9 cellular contexts compared by ENCODE assay signal in the genomic region with DNA sequence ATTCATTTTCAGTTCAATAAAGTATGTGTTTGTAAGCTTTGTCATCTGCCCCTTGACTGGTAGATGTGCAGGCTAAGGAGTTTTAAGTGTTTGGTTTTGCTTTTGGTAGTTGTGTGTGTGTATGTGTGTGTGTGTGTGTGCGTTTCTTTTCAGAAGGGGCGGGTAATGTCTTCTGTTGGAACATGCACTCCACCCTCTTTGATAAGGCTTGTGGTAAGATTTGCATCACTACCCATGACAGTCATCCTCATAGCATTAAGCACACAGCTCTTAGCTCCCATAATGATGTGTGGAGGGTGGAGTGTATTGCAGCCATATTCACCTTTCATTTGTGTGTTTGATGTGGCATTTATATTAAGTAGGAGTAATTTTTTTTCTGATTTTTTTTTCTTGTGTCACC.
DNase-seq lines count a peak whose midpoint lies in the region; ATAC-seq and TF ChIP-seq lines count a peak whose summit lies in the region.
"Had no signal": no experiment of that assay in that cellular context is flagged by ENCODE, and none has a peak within 500 bp of the region (broad histone marks: within the 10 kb centered on the region; RNA-seq: fewer than 3 reads in every experiment).

No MANE protein-coding gene starts in this region.

- intact Hi-C loops in prostate gland (cut with DNase I), result no loop called here

- no peak overlapping the region for H3K27ac ChIP-seq in prostate gland
- H3K27ac ChIP-seq: A549 had no signal

- H3K4me3 ChIP-seq in prostate gland, result no peak overlapping the region
- H3K4me3 ChIP-seq: A549 had no signal

- no peak for DNase-seq in activated CD4-positive, CD25-positive, alpha-beta regulatory T cell (lab: John Stamatoyannopoulos, UW)
- peak; percentile 69 for DNase-seq in SK-MEL-5 (ENCODE audit: low read depth, low spot score)
- DNase-seq in renal cortical epithelial cell (ENCODE audit: low read depth), result peak; percentile 28
- DNase-seq in prostate gland (ENCODE audit: low spot score), result no peak
- DNase-seq in DMS53 (lab: John Stamatoyannopoulos, UW), result no peak
- DNase-seq in HCEC 1CT, result no peak

- in situ Hi-C loops in SK-MEL-5 (cut with HindIII; ENCODE audit: low pct_unique_long_range_greater_than_20kb, low sequenced_read_pairs), result no loop called here

- no peaks in the 10 kb centered on the region for H3K4me1 ChIP-seq in prostate gland (replicated peaks)
- H3K4me1 ChIP-seq: A549 had no signal

- H3K27me3 ChIP-seq in prostate gland (replicated peaks; ENCODE audit: insufficient read depth), result no peaks in the 10 kb centered on the region

- H3K9me3 ChIP-seq in prostate gland, result no peaks in the 10 kb centered on the region
- H3K9me3 ChIP-seq: A549 had no signal

- H3K36me3 ChIP-seq in prostate gland, result no peaks in the 10 kb centered on the region

- no peak for TF ChIP-seq CTCF in prostate gland (IDR thresholded peaks at IDR 0.05)

- 100% methylated on average over 2 of the region's 2 CpGs for WGBS in prostate gland

- ATAC-seq in activated CD4-positive, CD25-positive, alpha-beta regulatory T cell treated with anti-CD3 and anti-CD28 coated beads, Interleukin-2, amount 50 U/mL, for 24 hours, result peak; percentile 55 to 68
- peak; percentile 54 for ATAC-seq in HG02884 (IDR thresholded peaks at IDR 0.05; ENCODE audit: unreplicated experiment)

- no peak for TF ChIP-seq POLR2A in prostate gland (IDR thresholded peaks at IDR 0.05)

Comparison
In these comparisons a context has a peak if more than half of its experiments do, and no peak if none do; other contexts are left out.
1. DNase-seq: peak in SK-MEL-5 (single experiment) and renal cortical epithelial cell (single experiment); none in activated CD4-positive, CD25-positive, alpha-beta regulatory T cell (0 of 4), prostate gland (single experiment), DMS53 (single experiment) and HCEC 1CT (single experiment).